ENCODE assay signal across 1 cellular context in the genomic region with DNA sequence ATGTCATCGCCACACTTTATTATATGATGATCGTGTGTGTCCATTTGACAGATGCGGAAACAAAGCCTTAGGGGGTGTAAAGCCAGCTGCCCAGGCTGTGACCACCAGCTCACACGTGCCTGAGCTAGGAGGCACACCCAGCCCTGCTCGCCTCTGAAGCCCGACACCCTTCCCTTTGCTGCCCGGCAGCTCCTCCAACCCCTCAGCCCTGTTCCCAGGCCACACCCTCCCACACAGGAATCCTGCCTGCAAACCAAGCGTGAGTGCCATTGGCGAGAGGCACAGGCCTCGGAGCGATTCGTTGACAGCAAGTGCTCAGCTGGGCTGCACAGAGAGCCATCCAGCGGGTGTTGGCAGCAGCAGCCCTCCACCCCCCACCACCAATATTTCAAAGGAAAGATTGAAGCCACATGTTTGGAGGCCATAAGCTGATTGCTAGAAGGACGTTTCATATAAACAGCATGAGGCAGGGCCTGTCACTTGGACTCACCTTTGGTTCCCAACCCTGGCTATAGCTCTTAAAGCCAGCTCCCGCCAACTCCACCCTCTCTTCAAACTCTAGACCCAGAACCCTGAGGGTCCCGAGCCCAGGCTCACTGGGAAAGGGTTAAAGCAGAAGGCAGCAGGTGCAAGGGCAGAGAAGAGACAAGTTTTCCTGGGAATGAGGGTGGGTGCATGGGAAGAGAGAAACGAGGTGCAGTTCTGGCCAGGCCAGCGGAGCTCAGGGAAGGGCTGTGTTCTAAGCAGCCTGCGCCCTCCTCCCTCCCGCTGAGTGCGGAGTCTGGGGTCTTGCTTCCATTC.
TF ChIP-seq lines count a peak whose summit lies in the region.

No MANE protein-coding gene starts in this region.

TF ChIP-seq in HEK293, 187 proteins besides CTCF, POLR2A, EP300 and RAD21 (continued from another document):
- TF ChIP-seq, protein P1, sequence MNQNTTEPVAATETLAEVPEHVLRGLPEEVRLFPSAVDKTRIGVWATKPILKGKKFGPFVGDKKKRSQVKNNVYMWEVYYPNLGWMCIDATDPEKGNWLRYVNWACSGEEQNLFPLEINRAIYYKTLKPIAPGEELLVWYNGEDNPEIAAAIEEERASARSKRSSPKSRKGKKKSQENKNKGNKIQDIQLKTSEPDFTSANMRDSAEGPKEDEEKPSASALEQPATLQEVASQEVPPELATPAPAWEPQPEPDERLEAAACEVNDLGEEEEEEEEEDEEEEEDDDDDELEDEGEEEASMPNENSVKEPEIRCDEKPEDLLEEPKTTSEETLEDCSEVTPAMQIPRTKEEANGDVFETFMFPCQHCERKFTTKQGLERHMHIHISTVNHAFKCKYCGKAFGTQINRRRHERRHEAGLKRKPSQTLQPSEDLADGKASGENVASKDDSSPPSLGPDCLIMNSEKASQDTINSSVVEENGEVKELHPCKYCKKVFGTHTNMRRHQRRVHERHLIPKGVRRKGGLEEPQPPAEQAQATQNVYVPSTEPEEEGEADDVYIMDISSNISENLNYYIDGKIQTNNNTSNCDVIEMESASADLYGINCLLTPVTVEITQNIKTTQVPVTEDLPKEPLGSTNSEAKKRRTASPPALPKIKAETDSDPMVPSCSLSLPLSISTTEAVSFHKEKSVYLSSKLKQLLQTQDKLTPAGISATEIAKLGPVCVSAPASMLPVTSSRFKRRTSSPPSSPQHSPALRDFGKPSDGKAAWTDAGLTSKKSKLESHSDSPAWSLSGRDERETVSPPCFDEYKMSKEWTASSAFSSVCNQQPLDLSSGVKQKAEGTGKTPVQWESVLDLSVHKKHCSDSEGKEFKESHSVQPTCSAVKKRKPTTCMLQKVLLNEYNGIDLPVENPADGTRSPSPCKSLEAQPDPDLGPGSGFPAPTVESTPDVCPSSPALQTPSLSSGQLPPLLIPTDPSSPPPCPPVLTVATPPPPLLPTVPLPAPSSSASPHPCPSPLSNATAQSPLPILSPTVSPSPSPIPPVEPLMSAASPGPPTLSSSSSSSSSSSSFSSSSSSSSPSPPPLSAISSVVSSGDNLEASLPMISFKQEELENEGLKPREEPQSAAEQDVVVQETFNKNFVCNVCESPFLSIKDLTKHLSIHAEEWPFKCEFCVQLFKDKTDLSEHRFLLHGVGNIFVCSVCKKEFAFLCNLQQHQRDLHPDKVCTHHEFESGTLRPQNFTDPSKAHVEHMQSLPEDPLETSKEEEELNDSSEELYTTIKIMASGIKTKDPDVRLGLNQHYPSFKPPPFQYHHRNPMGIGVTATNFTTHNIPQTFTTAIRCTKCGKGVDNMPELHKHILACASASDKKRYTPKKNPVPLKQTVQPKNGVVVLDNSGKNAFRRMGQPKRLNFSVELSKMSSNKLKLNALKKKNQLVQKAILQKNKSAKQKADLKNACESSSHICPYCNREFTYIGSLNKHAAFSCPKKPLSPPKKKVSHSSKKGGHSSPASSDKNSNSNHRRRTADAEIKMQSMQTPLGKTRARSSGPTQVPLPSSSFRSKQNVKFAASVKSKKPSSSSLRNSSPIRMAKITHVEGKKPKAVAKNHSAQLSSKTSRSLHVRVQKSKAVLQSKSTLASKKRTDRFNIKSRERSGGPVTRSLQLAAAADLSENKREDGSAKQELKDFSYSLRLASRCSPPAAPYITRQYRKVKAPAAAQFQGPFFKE (tag by site-specific recombination; IDR thresholded peaks at IDR 0.05; ENCODE audit: borderline replicate concordance) = no peak
- no peak for TF ChIP-seq SETDB1 (IDR thresholded peaks at IDR 0.05; ENCODE audit: insufficient read length, low read length)
TF ChIP-seq in HEK293: peak in this region for 1.
